8 cellular contexts compared by ENCODE assay signal in genomic region chr11:63939351-63939920, GRCh38.
DNase-seq lines count a peak whose midpoint lies in the region; ATAC-seq and TF ChIP-seq lines count a peak whose summit lies in the region.

No MANE protein-coding gene starts in this region.

- peak overlapping the region; percentile 84 for H3K27ac Mint-ChIP-seq in activated naive CD4-positive, alpha-beta T cell treated with anti-CD3 and anti-CD28 coated beads, Interleukin-2, amount 10 ng/mL, durations not matched to agents 7 days and 5 days

- peak in 1 of 2 experiments; percentile 21 for DNase-seq in HL-60 (ENCODE audit: low read depth in 1 of 2, low spot score in 1 of 2)
- DNase-seq in activated naive CD4-positive, alpha-beta T cell treated with anti-CD3 and anti-CD28 coated beads, Interleukin-2, amount 10 ng/mL, durations not matched to agents 7 days and 5 days, result no peak
- DNase-seq in iPS DF 6.9 (ENCODE audit: low read depth, low spot score), result no peak
- DNase-seq in NCI-H524 treated with DMSO at 0.1 percent for 48 hours (lab: John Stamatoyannopoulos, UW), result no peak
- no peak for DNase-seq in GM20000 (ENCODE audit: low spot score)

- H3K4me1 ChIP-seq in ES-I3 (ENCODE audit: insufficient read depth, low read length), result no peaks in the 10 kb centered on the region
- H3K4me1 ChIP-seq in iPS DF 6.9 (ENCODE audit: control insufficient read depth, insufficient read depth, low read length), result no peaks in the 10 kb centered on the region; the same call in 1 of the 2 replicates

- H3K27ac ChIP-seq in HL-60 (replicated peaks), result peak overlapping the region; percentile 71
- H3K27ac ChIP-seq in iPS DF 6.9 (ENCODE audit: low read length), result no peak overlapping the region
- H3K27ac ChIP-seq in skin epidermis, result peak overlapping the region in 19 of 21 experiments; percentile 2 to 84 (median 70)

- H3K9ac ChIP-seq in ES-I3 (ENCODE audit: low read depth, low read length), result peak overlapping the region; percentile 90

- H3K36me3 ChIP-seq in ES-I3 (ENCODE audit: insufficient read depth, low read length) (no peaks in the 10 kb centered on the region), iPS DF 6.9 (ENCODE audit: control insufficient read depth, insufficient read depth, low read length) (no peaks in the 10 kb centered on the region; the same call in 1 of the 2 replicates)

- H3K27me3 Mint-ChIP-seq in activated naive CD4-positive, alpha-beta T cell treated with anti-CD3 and anti-CD28 coated beads, Interleukin-2, amount 10 ng/mL, durations not matched to agents 7 days and 5 days, result peaks cover 9% of the 10 kb centered on the region

- no CpG with 5 or more reads among the region's 33 CpGs for WGBS in iPS DF 6.9 (ENCODE audit: insufficient coverage, insufficient read length)

- H3K9me3 Mint-ChIP-seq in activated naive CD4-positive, alpha-beta T cell treated with anti-CD3 and anti-CD28 coated beads, Interleukin-2, amount 10 ng/mL, durations not matched to agents 7 days and 5 days, result no peaks in the 10 kb centered on the region

- H3K4me3 Mint-ChIP-seq in activated naive CD4-positive, alpha-beta T cell treated with anti-CD3 and anti-CD28 coated beads, Interleukin-2, amount 10 ng/mL, durations not matched to agents 7 days and 5 days, result peak overlapping the region; percentile 83

- H3K4me3 ChIP-seq in HL-60 (replicated peaks; ENCODE audit: insufficient read depth, low read length) (peak overlapping the region; percentile 84), iPS DF 6.9 (ENCODE audit: low read length) (peak overlapping the region; percentile 58; the same call in 1 of the 2 replicates), skin epidermis (peak overlapping the region; percentile 53 to 86 (median 70))

- no peak for TF ChIP-seq CTCF in HL-60 (IDR thresholded peaks at IDR 0.05; ENCODE audit: insufficient read depth, low read length)
- TF ChIP-seq CTCF in GM20000 (IDR thresholded peaks at IDR 0.05; ENCODE audit: extremely low read depth, missing control alignments), result no peak

- no peaks in the 10 kb centered on the region for H3K27me3 ChIP-seq in HL-60 (ENCODE audit: insufficient read depth, poor library complexity, severe bottlenecking)
- no peaks in the 10 kb centered on the region for H3K27me3 ChIP-seq in iPS DF 6.9 (ENCODE audit: control insufficient read depth, insufficient read depth, low read length)

- peaks cover 6% of the 10 kb centered on the region for H3K36me3 Mint-ChIP-seq in activated naive CD4-positive, alpha-beta T cell treated with anti-CD3 and anti-CD28 coated beads, Interleukin-2, amount 10 ng/mL, durations not matched to agents 7 days and 5 days

- H3K9me3 ChIP-seq in ES-I3 (ENCODE audit: control insufficient read depth, insufficient read depth, low read length) (no peaks in the 10 kb centered on the region), iPS DF 6.9 (ENCODE audit: control insufficient read depth, insufficient read depth, low read length) (no peaks in the 10 kb centered on the region)

- CTCF ChIA-PET in activated naive CD4-positive, alpha-beta T cell treated with anti-CD3 and anti-CD28 coated beads, Interleukin-2, amount 10 ng/mL, durations not matched to agents 7 days and 5 days (lab: Charles Lee), result interaction anchor here (1.0 kb wide), 1 partner anchor 102 kb away, joined by 4 read pairs; no protein-coding TSS in a partner anchor

- no peak for ATAC-seq in GM21381 (IDR thresholded peaks at IDR 0.05; ENCODE audit: unreplicated experiment)

- H3K4me1 Mint-ChIP-seq in activated naive CD4-positive, alpha-beta T cell treated with anti-CD3 and anti-CD28 coated beads, Interleukin-2, amount 10 ng/mL, durations not matched to agents 7 days and 5 days, result peaks cover 43% of the 10 kb centered on the region
